27 cellular contexts compared by ENCODE assay signal in the genomic region with DNA sequence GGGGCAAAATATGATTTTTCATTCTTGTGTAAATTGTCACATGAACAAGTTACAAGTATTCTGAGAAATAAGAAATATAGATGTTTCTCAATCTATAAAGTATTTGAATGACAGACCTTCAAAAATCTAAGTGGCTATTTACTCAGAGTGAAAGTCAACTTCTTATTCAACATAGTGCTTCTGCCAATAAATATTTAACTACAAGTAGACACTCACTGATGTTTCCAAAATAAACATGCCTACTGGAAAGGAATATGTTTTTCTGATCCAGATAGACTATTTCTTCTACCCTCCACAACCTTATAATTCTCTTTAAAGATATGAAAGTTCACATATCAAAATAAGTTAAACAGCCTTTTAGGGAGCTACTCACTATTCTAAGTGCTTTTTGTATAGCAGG.
"Had no signal": no experiment of that assay in that cellular context is flagged by ENCODE, and none has a peak within 500 bp of the region (broad histone marks: within the 10 kb centered on the region; RNA-seq: fewer than 3 reads in every experiment).

No MANE protein-coding gene starts in this region.

- H3K36me3 Mint-ChIP-seq: neural progenitor cell; stimulated activated effector memory CD8-positive, alpha-beta T cell treated with anti-CD3 and anti-CD28 coated beads, Interleukin-12 subunit alpha, Interleukin-12 subunit beta, amount 100 ng/mL, for 72 hours; stimulated activated naive B cell treated with anti-CD40 and anti-IgM and Interleukin-4, amounts not matched to agents 10 μg/mL and 1 μg/mL and 100 μg/mL, for 72 hours had no signal

- H3K4me3 ChIP-seq: neural progenitor cell, ovary, psoas muscle, right lobe of liver, sigmoid colon, stomach, thoracic aorta, thyroid gland, tibial nerve, upper lobe of left lung, vagina had no signal

- H3K36me3 ChIP-seq: neural progenitor cell, ovary, right lobe of liver, sigmoid colon, stomach, thoracic aorta, thyroid gland, tibial nerve, upper lobe of left lung, vagina had no signal

- H3K27ac Mint-ChIP-seq: neural progenitor cell; progenitor cell of endocrine pancreas; stimulated activated effector memory CD8-positive, alpha-beta T cell treated with anti-CD3 and anti-CD28 coated beads, Interleukin-12 subunit alpha, Interleukin-12 subunit beta, amount 100 ng/mL, for 72 hours; stimulated activated naive B cell treated with anti-CD40 and anti-IgM and Interleukin-4, amounts not matched to agents 10 μg/mL and 1 μg/mL and 100 μg/mL, for 72 hours; stimulated activated naive CD8-positive, alpha-beta T cell treated with anti-CD3 and anti-CD28 coated beads, Interleukin-15, Interleukin-2, amounts not matched to agents 100 ng/mL and 50 ng/mL, for 24 hours had no signal

- H3K27me3 Mint-ChIP-seq: progenitor cell of endocrine pancreas; stimulated activated naive B cell treated with anti-CD40 and anti-IgM and Interleukin-4, amounts not matched to agents 10 μg/mL and 1 μg/mL and 100 μg/mL, for 72 hours; stimulated activated naive CD8-positive, alpha-beta T cell treated with anti-CD3 and anti-CD28 coated beads, Interleukin-15, Interleukin-2, amounts not matched to agents 100 ng/mL and 50 ng/mL, for 24 hours had no signal

- H3K4me3 Mint-ChIP-seq: nephron; neural progenitor cell; stimulated activated effector memory CD8-positive, alpha-beta T cell treated with anti-CD3 and anti-CD28 coated beads, Interleukin-12 subunit alpha, Interleukin-12 subunit beta, amount 100 ng/mL, for 72 hours; stimulated activated naive B cell treated with anti-CD40 and anti-IgM and Interleukin-4, amounts not matched to agents 10 μg/mL and 1 μg/mL and 100 μg/mL, for 72 hours; stimulated activated naive CD8-positive, alpha-beta T cell treated with anti-CD3 and anti-CD28 coated beads, Interleukin-15, Interleukin-2, amounts not matched to agents 100 ng/mL and 50 ng/mL, for 24 hours had no signal

- H3K27me3 ChIP-seq: neural progenitor cell, ovary, right lobe of liver, sigmoid colon, stomach, thyroid gland, tibial nerve, upper lobe of left lung, vagina had no signal

- ATAC-seq: psoas muscle; right cardiac atrium; right lobe of liver; stimulated activated effector memory CD8-positive, alpha-beta T cell treated with anti-CD3 and anti-CD28 coated beads, Interleukin-12 subunit alpha, Interleukin-12 subunit beta, amount 100 ng/mL, for 72 hours; stimulated activated naive B cell treated with anti-CD40 and anti-IgM and Interleukin-4, amounts not matched to agents 10 μg/mL and 1 μg/mL and 100 μg/mL, for 72 hours had no signal

- DNase-seq: occipital lobe; ovary; posterior cingulate gyrus; psoas muscle; right cardiac atrium; right lobe of liver; sigmoid colon; small intestine; stimulated activated CD4-positive, alpha-beta T cell treated with anti-CD3 and anti-CD28 coated beads, Interleukin-15, amount 100 ng/mL, for 24 hours; stimulated activated CD4-positive, alpha-beta T cell treated with anti-CD3 and anti-CD28 coated beads, Interleukin-2, amount 100 ng/mL, for 24 hours; stimulated activated CD4-positive, alpha-beta T cell treated with anti-CD3 and anti-CD28 coated beads, Interleukin-2, amount 100 ng/mL, for 48 hours; stimulated activated CD4-positive, alpha-beta T cell treated with anti-CD3 and anti-CD28 coated beads, Interleukin-4, amount 100 ng/mL, for 24 hours; stimulated activated naive B cell treated with anti-CD40 and anti-IgM and Interleukin-4, amounts not matched to agents 10 μg/mL and 1 μg/mL and 100 μg/mL, for 72 hours; stimulated activated naive CD4-positive, alpha-beta T cell treated with Interleukin-2 at 50 U/mL for 16 hours; stomach; thyroid gland; trophoblast cell; upper lobe of left lung had no signal

- H3K27ac ChIP-seq: neural progenitor cell, ovary, parathyroid adenoma, psoas muscle, right lobe of liver, sigmoid colon, stomach, thoracic aorta, thyroid gland, tibial nerve, upper lobe of left lung, vagina had no signal

- H3K4me1 Mint-ChIP-seq: stimulated activated effector memory CD8-positive, alpha-beta T cell treated with anti-CD3 and anti-CD28 coated beads, Interleukin-12 subunit alpha, Interleukin-12 subunit beta, amount 100 ng/mL, for 72 hours; stimulated activated naive B cell treated with anti-CD40 and anti-IgM and Interleukin-4, amounts not matched to agents 10 μg/mL and 1 μg/mL and 100 μg/mL, for 72 hours had no signal

- H3K4me1 ChIP-seq: parathyroid adenoma, psoas muscle, right lobe of liver, sigmoid colon, stomach, thyroid gland, tibial nerve, upper lobe of left lung, vagina had no signal

- H3K9me3 ChIP-seq: ovary, psoas muscle, right lobe of liver, sigmoid colon, stomach, thoracic aorta, thyroid gland, tibial nerve, upper lobe of left lung, vagina had no signal
